In genomic region chr14:94291159-94291905, GRCh38 we compare ENCODE assay signal across 1 cellular context.
TF ChIP-seq lines count a peak whose summit lies in the region.

No MANE protein-coding gene starts in this region.

TF ChIP-seq in HepG2, 621 proteins besides CTCF, POLR2A, EP300 and RAD21 (continued from another document and continues in another):
- TF ChIP-seq, protein P1, sequence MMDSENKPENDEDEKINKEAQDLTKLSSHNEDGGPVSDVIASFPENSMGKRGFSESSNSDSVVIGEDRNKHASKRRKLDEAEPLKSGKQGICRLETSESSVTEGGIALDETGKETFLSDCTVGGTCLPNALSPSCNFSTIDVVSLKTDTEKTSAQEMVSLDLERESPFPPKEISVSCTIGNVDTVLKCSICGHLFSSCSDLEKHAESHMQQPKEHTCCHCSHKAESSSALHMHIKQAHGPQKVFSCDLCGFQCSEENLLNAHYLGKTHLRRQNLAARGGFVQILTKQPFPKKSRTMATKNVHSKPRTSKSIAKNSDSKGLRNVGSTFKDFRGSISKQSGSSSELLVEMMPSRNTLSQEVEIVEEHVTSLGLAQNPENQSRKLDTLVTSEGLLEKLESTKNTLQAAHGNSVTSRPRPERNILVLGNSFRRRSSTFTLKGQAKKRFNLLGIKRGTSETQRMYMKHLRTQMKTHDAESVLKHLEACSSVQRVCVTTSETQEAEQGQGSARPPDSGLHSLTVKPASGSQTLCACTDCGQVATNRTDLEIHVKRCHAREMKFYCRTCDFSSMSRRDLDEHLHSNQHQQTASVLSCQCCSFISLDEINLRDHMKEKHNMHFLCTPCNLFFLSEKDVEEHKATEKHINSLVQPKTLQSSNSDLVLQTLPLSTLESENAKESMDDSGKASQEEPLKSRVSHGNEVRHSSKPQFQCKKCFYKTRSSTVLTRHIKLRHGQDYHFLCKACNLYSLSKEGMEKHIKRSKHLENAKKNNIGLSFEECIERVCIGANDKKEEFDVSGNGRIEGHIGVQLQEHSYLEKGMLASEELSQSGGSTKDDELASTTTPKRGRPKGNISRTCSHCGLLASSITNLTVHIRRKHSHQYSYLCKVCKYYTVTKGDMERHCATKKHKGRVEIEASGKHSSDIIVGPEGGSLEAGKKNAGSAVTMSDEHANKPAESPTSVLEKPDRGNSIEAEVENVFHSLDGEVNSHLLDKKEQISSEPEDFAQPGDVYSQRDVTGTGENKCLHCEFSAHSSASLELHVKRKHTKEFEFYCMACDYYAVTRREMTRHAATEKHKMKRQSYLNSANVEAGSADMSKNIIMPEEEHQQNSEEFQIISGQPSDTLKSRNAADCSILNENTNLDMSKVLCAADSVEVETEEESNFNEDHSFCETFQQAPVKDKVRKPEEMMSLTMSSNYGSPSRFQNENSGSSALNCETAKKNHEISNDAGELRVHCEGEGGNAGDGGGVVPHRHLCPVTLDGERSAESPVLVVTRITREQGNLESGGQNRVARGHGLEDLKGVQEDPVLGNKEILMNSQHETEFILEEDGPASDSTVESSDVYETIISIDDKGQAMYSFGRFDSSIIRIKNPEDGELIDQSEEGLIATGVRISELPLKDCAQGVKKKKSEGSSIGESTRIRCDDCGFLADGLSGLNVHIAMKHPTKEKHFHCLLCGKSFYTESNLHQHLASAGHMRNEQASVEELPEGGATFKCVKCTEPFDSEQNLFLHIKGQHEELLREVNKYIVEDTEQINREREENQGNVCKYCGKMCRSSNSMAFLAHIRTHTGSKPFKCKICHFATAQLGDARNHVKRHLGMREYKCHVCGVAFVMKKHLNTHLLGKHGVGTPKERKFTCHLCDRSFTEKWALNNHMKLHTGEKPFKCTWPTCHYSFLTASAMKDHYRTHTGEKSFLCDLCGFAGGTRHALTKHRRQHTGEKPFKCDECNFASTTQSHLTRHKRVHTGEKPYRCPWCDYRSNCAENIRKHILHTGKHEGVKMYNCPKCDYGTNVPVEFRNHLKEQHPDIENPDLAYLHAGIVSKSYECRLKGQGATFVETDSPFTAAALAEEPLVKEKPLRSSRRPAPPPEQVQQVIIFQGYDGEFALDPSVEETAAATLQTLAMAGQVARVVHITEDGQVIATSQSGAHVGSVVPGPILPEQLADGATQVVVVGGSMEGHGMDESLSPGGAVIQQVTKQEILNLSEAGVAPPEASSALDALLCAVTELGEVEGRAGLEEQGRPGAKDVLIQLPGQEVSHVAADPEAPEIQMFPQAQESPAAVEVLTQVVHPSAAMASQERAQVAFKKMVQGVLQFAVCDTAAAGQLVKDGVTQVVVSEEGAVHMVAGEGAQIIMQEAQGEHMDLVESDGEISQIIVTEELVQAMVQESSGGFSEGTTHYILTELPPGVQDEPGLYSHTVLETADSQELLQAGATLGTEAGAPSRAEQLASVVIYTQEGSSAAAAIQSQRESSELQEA (CRISPR knock-in tag; IDR thresholded peaks at IDR 0.05; ENCODE audit: not compliant biosample characterization), result peak; percentile 9
- TF ChIP-seq ZNF75D (CRISPR knock-in tag; IDR thresholded peaks at IDR 0.05; ENCODE audit: borderline replicate concordance) (no peak), POGZ (CRISPR knock-in tag; IDR thresholded peaks at IDR 0.05) (peak; percentile 45; the same call in 1 of the 2 replicates), MEF2D (CRISPR knock-in tag; IDR thresholded peaks at IDR 0.05) (0 out of 2 replicates have a peak, but pooled peaks have one; percentile 29), AGO2 (optimal IDR thresholded peaks at IDR 0.05; ENCODE audit: low read depth, low read length) (peak; percentile 89), ZNF235 (CRISPR knock-in tag; IDR thresholded peaks at IDR 0.05; ENCODE audit: borderline replicate concordance) (0 out of 2 replicates have a peak, but pooled peaks have one; percentile 59), NFE2L1 (CRISPR knock-in tag; IDR thresholded peaks at IDR 0.05; ENCODE audit: borderline replicate concordance) (no peak), SNAI1 (CRISPR knock-in tag; IDR thresholded peaks at IDR 0.05; ENCODE audit: borderline replicate concordance) (0 out of 2 replicates have a peak, but pooled peaks have one; percentile 46), KDM5B (CRISPR knock-in tag; IDR thresholded peaks at IDR 0.05; ENCODE audit: borderline replicate concordance) (peak; percentile 63), CC2D1A (CRISPR knock-in tag; IDR thresholded peaks at IDR 0.05) (no peak), AKAP8 (CRISPR knock-in tag; IDR thresholded peaks at IDR 0.05) (no peak), ZNF543 (CRISPR knock-in tag; IDR thresholded peaks at IDR 0.05) (no peak), HIC2 (CRISPR knock-in tag; IDR thresholded peaks at IDR 0.05; ENCODE audit: low read depth) (no peak), ZNF563 (CRISPR knock-in tag; IDR thresholded peaks at IDR 0.05) (0 out of 2 replicates have a peak, but pooled peaks have one; percentile 39), ELF1 (CRISPR knock-in tag; IDR thresholded peaks at IDR 0.05) (no peak), SAFB2 (CRISPR knock-in tag; IDR thresholded peaks at IDR 0.05; ENCODE audit: borderline replicate concordance, low read depth) (0 out of 2 replicates have a peak, but pooled peaks have one; percentile 18), ZNF547 (CRISPR knock-in tag; IDR thresholded peaks at IDR 0.05) (0 out of 2 replicates have a peak, but pooled peaks have one; percentile 28), SRSF9 (IDR thresholded peaks at IDR 0.05; ENCODE audit: borderline replicate concordance, insufficient read depth, low read depth, low read length, poor library complexity, severe bottlenecking) (no peak), ZEB1 (IDR thresholded peaks at IDR 0.05; ENCODE audit: insufficient replicate concordance, low read depth) (no peak), ZNF556 (CRISPR knock-in tag; IDR thresholded peaks at IDR 0.05; ENCODE audit: borderline replicate concordance) (no peak), TEAD3 (CRISPR knock-in tag; optimal IDR thresholded peaks at IDR 0.05; ENCODE audit: borderline replicate concordance) (peak; percentile 1), HNRNPLL (IDR thresholded peaks at IDR 0.05; ENCODE audit: low read depth, low read length, poor library complexity, severe bottlenecking) (no peak), SRSF1 (optimal IDR thresholded peaks at IDR 0.05; ENCODE audit: low read depth, low read length) (no peak), ZNF879 (CRISPR knock-in tag; IDR thresholded peaks at IDR 0.05) (no peak), HOXD1 (CRISPR knock-in tag; IDR thresholded peaks at IDR 0.05) (no peak), ZBTB33 (CRISPR knock-in tag; IDR thresholded peaks at IDR 0.05) (peak; percentile 88), HOXA7 (CRISPR knock-in tag; IDR thresholded peaks at IDR 0.05) (no peak), HNF4G (IDR thresholded peaks at IDR 0.05; ENCODE audit: borderline replicate concordance, low read depth, low read length) (no peak), HNF4G (CRISPR knock-in tag; IDR thresholded peaks at IDR 0.05; ENCODE audit: borderline replicate concordance, low read depth) (no peak), ZNF124 (CRISPR knock-in tag; IDR thresholded peaks at IDR 0.05) (no peak), SNAPC2 (CRISPR knock-in tag; IDR thresholded peaks at IDR 0.05) (no peak), ZNF788 (CRISPR knock-in tag; IDR thresholded peaks at IDR 0.05; ENCODE audit: borderline replicate concordance) (peak; percentile 46; the same call in 1 of the 2 replicates), RARG (CRISPR knock-in tag; IDR thresholded peaks at IDR 0.05; ENCODE audit: low read depth) (no peak), ONECUT2 (CRISPR knock-in tag; IDR thresholded peaks at IDR 0.05) (0 out of 2 replicates have a peak, but pooled peaks have one; percentile 16), ZNF883 (CRISPR knock-in tag; IDR thresholded peaks at IDR 0.05; ENCODE audit: not compliant biosample characterization) (no peak), MBNL3 (CRISPR knock-in tag; conservative IDR thresholded peaks at IDR 0.05) (no peak), ZNF343 (CRISPR knock-in tag; IDR thresholded peaks at IDR 0.05) (no peak), ZNF772 (CRISPR knock-in tag; IDR thresholded peaks at IDR 0.05) (peak; percentile 43; the same call in 1 of the 2 replicates), ZNF274 (CRISPR knock-in tag; IDR thresholded peaks at IDR 0.05) (no peak), PHF20 (CRISPR knock-in tag; IDR thresholded peaks at IDR 0.05) (no peak), IKZF4 (CRISPR knock-in tag; IDR thresholded peaks at IDR 0.05; ENCODE audit: borderline replicate concordance, low read depth, not compliant biosample characterization) (no peak), MBD4 (IDR thresholded peaks at IDR 0.05; ENCODE audit: borderline replicate concordance, low read length) (no peak)
- TF ChIP-seq, protein P2, sequence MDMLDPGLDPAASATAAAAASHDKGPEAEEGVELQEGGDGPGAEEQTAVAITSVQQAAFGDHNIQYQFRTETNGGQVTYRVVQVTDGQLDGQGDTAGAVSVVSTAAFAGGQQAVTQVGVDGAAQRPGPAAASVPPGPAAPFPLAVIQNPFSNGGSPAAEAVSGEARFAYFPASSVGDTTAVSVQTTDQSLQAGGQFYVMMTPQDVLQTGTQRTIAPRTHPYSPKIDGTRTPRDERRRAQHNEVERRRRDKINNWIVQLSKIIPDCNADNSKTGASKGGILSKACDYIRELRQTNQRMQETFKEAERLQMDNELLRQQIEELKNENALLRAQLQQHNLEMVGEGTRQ (IDR thresholded peaks at IDR 0.05; ENCODE audit: low read depth, low read length), result no peak
- TF ChIP-seq, protein P2 (CRISPR knock-in tag; IDR thresholded peaks at IDR 0.05; ENCODE audit: borderline replicate concordance), result no peak
- TF ChIP-seq, protein P3, sequence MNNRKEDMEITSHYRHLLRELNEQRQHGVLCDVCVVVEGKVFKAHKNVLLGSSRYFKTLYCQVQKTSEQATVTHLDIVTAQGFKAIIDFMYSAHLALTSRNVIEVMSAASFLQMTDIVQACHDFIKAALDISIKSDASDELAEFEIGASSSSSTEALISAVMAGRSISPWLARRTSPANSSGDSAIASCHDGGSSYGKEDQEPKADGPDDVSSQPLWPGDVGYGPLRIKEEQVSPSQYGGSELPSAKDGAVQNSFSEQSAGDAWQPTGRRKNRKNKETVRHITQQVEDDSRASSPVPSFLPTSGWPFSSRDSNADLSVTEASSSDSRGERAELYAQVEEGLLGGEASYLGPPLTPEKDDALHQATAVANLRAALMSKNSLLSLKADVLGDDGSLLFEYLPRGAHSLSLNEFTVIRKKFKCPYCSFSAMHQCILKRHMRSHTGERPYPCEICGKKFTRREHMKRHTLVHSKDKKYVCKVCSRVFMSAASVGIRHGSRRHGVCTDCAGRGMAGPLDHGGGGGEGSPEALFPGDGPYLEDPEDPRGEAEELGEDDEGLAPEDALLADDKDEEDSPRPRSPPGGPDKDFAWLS (CRISPR knock-in tag; IDR thresholded peaks at IDR 0.05; ENCODE audit: borderline replicate concordance), result no peak
- TF ChIP-seq, protein P4, sequence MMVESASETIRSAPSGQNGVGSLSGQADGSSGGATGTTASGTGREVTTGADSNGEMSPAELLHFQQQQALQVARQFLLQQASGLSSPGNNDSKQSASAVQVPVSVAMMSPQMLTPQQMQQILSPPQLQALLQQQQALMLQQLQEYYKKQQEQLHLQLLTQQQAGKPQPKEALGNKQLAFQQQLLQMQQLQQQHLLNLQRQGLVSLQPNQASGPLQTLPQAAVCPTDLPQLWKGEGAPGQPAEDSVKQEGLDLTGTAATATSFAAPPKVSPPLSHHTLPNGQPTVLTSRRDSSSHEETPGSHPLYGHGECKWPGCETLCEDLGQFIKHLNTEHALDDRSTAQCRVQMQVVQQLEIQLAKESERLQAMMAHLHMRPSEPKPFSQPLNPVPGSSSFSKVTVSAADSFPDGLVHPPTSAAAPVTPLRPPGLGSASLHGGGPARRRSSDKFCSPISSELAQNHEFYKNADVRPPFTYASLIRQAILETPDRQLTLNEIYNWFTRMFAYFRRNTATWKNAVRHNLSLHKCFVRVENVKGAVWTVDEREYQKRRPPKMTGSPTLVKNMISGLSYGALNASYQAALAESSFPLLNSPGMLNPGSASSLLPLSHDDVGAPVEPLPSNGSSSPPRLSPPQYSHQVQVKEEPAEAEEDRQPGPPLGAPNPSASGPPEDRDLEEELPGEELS (CRISPR knock-in tag; IDR thresholded peaks at IDR 0.05), result no peak
